1 cellular context compared by ENCODE assay signal in the genomic region with DNA sequence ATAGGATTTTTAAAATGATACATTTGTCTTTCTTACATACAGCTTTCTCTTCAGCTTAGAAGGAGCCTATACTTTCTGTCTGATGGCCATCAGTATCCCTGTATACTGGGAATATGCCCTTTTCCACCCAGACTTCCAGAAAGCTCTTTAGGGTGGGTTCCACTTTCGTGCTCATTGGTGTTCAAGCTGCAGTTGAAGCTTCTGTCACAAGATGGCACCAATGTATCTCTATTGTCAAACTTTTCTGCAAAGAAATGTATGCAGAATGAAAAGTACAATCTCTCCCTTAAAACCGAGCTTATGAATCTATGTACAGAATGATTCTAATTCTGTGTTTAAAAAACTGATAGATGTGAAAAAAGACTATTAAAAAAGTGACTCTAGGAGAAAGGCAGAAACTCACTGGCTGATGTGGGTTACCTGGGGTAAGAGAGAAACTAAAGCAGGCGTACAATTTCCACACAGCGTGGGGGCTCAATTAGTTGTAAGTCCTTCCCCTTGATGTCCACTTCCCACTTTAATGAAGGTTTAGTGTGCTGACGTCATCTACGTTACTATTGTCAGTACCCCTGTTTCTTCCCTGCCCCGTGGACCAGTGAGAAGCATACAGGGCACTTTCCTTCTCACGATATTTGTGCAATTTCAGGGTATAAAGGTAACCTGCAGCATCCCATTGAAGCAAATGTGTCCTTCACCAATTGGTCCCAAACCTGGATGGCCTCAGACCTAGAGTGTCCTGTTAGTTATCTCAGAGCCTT.
TF ChIP-seq lines count a peak whose summit lies in the region.

No MANE protein-coding gene starts in this region.

TF ChIP-seq in HCT116, 20 proteins besides CTCF, POLR2A, EP300 and RAD21 (continued from another document):
- TF ChIP-seq SP1 (IDR thresholded peaks at IDR 0.05; ENCODE audit: low read depth) = no peak
- no peak for TF ChIP-seq EZH2phosphoT487 (IDR thresholded peaks at IDR 0.05; ENCODE audit: borderline replicate concordance)
- no peak for TF ChIP-seq CBX3 (IDR thresholded peaks at IDR 0.05; ENCODE audit: low read depth)
- no peak for TF ChIP-seq EGR1 (IDR thresholded peaks at IDR 0.05; ENCODE audit: low read depth)
- no peak for TF ChIP-seq SRF (IDR thresholded peaks at IDR 0.05; ENCODE audit: low read depth)
- TF ChIP-seq SIN3A (IDR thresholded peaks at IDR 0.05; ENCODE audit: low read depth) = no peak
- no peak for TF ChIP-seq REST (IDR thresholded peaks at IDR 0.05; ENCODE audit: low read depth)
- no peak for TF ChIP-seq ZFX (IDR thresholded peaks at IDR 0.05)
- no peak for TF ChIP-seq YY1 (IDR thresholded peaks at IDR 0.05; ENCODE audit: extremely low read depth, insufficient replicate concordance, low read depth, low read length)
- TF ChIP-seq MAX (IDR thresholded peaks at IDR 0.05) = no peak
- no peak for TF ChIP-seq JUND (IDR thresholded peaks at IDR 0.05)
- no peak for TF ChIP-seq CEBPB (IDR thresholded peaks at IDR 0.05; ENCODE audit: low read depth)
